ENCODE assay signal across 1 cellular context in the genomic region with DNA sequence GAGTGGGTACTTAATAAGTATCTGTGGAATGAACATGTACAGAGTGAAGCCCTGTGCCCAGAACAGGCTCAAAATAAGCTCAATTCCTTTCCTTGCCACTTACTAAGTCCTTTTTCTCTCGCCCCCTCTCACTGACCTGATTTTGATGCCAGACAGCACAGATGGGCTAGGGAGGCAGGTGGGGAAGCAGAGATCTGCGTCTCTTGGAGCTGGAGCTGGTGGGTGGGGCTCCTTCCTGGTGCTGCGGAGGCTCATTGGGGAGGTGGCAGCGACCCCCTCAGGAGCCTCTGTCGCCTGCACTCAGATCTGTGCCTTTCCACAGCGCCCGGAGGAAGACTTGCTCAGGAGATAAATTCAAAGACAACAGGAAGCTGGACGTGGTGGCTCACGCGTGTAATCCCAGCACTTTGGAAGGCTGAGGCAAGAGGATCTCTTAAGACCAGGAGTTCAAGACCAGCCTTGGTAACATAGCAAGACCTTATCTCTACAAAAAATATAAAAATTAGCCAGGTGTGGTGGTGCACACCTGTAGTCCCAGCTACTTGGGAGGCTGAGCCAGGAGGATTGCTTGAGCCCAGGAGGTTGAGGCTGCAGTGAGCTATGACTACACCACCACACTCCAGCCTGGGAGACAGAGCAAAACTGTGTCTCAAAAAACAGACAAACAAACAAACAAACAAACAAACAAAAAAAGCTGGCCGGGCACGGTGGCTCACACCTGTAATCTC.
TF ChIP-seq lines count a peak whose summit lies in the region.

No MANE protein-coding gene starts in this region.

TF ChIP-seq in WTC11, 78 proteins besides CTCF, POLR2A, EP300 and RAD21:
- TF ChIP-seq, protein P1, sequence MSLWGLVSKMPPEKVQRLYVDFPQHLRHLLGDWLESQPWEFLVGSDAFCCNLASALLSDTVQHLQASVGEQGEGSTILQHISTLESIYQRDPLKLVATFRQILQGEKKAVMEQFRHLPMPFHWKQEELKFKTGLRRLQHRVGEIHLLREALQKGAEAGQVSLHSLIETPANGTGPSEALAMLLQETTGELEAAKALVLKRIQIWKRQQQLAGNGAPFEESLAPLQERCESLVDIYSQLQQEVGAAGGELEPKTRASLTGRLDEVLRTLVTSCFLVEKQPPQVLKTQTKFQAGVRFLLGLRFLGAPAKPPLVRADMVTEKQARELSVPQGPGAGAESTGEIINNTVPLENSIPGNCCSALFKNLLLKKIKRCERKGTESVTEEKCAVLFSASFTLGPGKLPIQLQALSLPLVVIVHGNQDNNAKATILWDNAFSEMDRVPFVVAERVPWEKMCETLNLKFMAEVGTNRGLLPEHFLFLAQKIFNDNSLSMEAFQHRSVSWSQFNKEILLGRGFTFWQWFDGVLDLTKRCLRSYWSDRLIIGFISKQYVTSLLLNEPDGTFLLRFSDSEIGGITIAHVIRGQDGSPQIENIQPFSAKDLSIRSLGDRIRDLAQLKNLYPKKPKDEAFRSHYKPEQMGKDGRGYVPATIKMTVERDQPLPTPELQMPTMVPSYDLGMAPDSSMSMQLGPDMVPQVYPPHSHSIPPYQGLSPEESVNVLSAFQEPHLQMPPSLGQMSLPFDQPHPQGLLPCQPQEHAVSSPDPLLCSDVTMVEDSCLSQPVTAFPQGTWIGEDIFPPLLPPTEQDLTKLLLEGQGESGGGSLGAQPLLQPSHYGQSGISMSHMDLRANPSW (CRISPR knock-in tag; conservative IDR thresholded peaks at IDR 0.05; ENCODE audit: low read depth): no peak
- no peak for TF ChIP-seq ATF1 (CRISPR knock-in tag; IDR thresholded peaks at IDR 0.05)
